In the genomic region with DNA sequence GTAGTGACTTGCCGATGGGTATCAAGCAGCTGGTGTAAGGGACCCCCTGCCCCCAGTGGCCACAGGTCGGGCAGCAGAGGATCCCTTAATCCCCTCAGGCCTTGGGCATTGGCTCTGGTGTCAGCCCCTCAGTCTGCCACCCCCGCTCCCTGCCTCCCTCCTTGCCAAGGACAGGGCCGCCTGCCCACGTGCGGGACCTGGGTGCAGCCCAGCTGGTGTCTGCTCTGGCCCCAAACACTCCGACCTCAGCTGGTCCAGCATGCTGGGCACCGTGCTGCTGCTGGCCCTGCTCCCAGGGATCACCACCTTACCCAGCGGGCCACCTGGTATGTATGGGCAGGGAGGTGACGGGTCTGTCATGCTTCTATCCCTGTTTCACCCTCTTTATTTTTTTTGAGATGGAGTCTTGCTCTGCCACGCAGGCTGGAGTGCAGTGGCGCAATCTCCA, we compare ENCODE assay signal across 12 cellular contexts. TPM values are rescaled to one million over a fixed set of nuclear protein-coding genes. Genes with fewer than 3 reads are reported as not detected.
DNase-seq lines count a peak whose midpoint lies in the region; ATAC-seq and TF ChIP-seq lines count a peak whose summit lies in the region.
"Had no signal": no experiment of that assay in that cellular context is flagged by ENCODE, and none has a peak within 500 bp of the region (broad histone marks: within the 10 kb centered on the region; RNA-seq: fewer than 3 reads in every experiment).

A gene (plus strand): TSS at position 233 of the 448 bp plus-strand sequence.

- H3K9me3 ChIP-seq in left ventricle myocardium inferior (replicated peaks) (no peaks in the 10 kb centered on the region), iPS-15b (ENCODE audit: control insufficient read depth, insufficient read depth, low read length) (no peaks in the 10 kb centered on the region), transverse colon (no peaks in the 10 kb centered on the region)

- no peak within 1 kb of the TSS for H3K9ac ChIP-seq in iPS-15b (ENCODE audit: low read depth, low read length)

- no peak for TF ChIP-seq EP300 in transverse colon (IDR thresholded peaks at IDR 0.05; ENCODE audit: low read depth)

- no peak within 1 kb of the TSS for H3K4me3 ChIP-seq in left ventricle myocardium inferior
- H3K4me3 ChIP-seq in iPS-15b (ENCODE audit: low read depth, low read length): peak within 1 kb of the TSS; percentile 30
- H3K4me3 ChIP-seq in transverse colon: no peak within 1 kb of the TSS

- 0 out of 2 replicates have a peak, but pooled peaks have one; percentile 27 for TF ChIP-seq POLR2A in Raji (IDR thresholded peaks at IDR 0.05; ENCODE audit: insufficient read depth, low read depth, low read length)
- peak; percentile 6 for TF ChIP-seq POLR2A in transverse colon (IDR thresholded peaks at IDR 0.05)

- ATAC-seq in left ventricle myocardium superior: no peak

- peaks cover 40% of the 10 kb centered on the region for H3K36me3 ChIP-seq in left ventricle myocardium inferior
- H3K36me3 ChIP-seq in iPS-15b (ENCODE audit: control insufficient read depth, insufficient read depth, low read length): peaks cover 19% of the 10 kb centered on the region
- peaks cover 0 to 29% (median 14%) of the 10 kb centered on the region in 4 donors for H3K36me3 ChIP-seq in transverse colon

- DNase-seq in left ventricle myocardium superior: no peak
- DNase-seq in left ventricle myocardium inferior: no peak
- DNase-seq in transverse colon: no peak
- DNase-seq in dermis blood vessel endothelial cell: no peak
- DNase-seq in superior temporal gyrus (ENCODE audit: extremely low spot score): no peak
- no peak for DNase-seq in posterior vena cava (ENCODE audit: low spot score)
- DNase-seq: activated gamma-delta T cell treated with Interleukin-2 at 50 U/mL for 16 hours, NCI-H2227 treated with DMSO at 0.1 percent for 48 hours, T1000 had no signal

- in situ Hi-C loops in transverse colon (cut with MboI; ENCODE audit: low pct_ligation_motif_present in 1 of 4, low pct_unique_long_range_greater_than_20kb in 1 of 4, low sequenced_read_pairs in 3 of 4): no loop called here

- H3K4me1 ChIP-seq in left ventricle myocardium inferior: peaks cover 45% of the 10 kb centered on the region
- H3K4me1 ChIP-seq in iPS-15b (ENCODE audit: control insufficient read depth, insufficient read depth, low read length): peaks cover under 1% of the 10 kb centered on the region
- peaks cover 15 to 37% (median 28%) of the 10 kb centered on the region in 4 donors for H3K4me1 ChIP-seq in transverse colon

- TF ChIP-seq CTCF in left ventricle myocardium inferior (IDR thresholded peaks at IDR 0.05; ENCODE audit: borderline replicate concordance) (no peak), transverse colon (IDR thresholded peaks at IDR 0.05) (no peak)

- intact Hi-C loops in left ventricle myocardium superior (cut with micrococcal nuclease) (no loop called here), left ventricle myocardium inferior (cut with micrococcal nuclease) (no loop called here), transverse colon (cut with DNase I; ENCODE audit: low total_unique reads) (no loop called here), posterior vena cava (cut with DNase I) (no loop called here)

- peaks cover 55% of the 10 kb centered on the region for H3K27me3 ChIP-seq in left ventricle myocardium inferior (ENCODE audit: low read depth)
- H3K27me3 ChIP-seq in iPS-15b (ENCODE audit: control insufficient read depth, insufficient read depth, low read length): peaks cover 30% of the 10 kb centered on the region
- peaks cover 58% of the 10 kb centered on the region for H3K27me3 ChIP-seq in transverse colon

- 71% methylated on average over 9 of the region's 12 CpGs; no CpG with 5 or more reads in 1 of the 2 donors for WGBS in transverse colon (ENCODE audit: low coverage in 1 of 2), 2 donors

- H3K27ac ChIP-seq in left ventricle myocardium inferior (replicated peaks) (no peak within 1 kb of the TSS), transverse colon (no peak within 1 kb of the TSS)

RNA-seq across cellular contexts. Expression of the gene that starts here (rescaled TPM):
- total RNA-seq in left ventricle myocardium superior (11.4 TPM), left ventricle myocardium inferior (8.2 TPM), transverse colon (1 to 10 TPM in 1 of 4 donors, not detected in 3; 1.4 TPM), dermis blood vessel endothelial cell (0.19 TPM in 1 of 2 replicates, not detected in the other), posterior vena cava (1 to 10 TPM; 1.5 to 4.4 TPM)
- total RNA-seq: HT-29 had no signal
